ENCODE assay signal across 15 cellular contexts in the genomic region with DNA sequence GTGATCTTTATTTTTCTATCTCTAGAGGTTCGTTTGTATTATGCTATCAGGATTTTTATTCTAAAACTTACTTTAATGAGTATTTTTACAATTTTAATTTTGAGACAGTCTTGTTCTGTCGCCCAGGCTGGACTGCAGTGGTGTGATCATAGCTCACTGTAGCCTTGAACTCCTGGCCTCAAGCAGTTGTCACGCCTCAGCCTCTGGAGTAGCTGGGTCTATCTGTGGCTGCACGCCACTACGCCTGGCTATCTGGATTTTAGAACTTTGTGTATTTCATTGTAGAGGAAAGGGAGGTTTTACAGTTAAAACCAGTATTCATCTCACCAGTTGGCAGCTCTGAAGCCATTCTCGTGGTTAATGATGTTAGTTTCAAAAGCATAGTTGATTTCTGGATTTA.
"Had no signal": no experiment of that assay in that cellular context is flagged by ENCODE, and none has a peak within 500 bp of the region (broad histone marks: within the 10 kb centered on the region; RNA-seq: fewer than 3 reads in every experiment).

No MANE protein-coding gene starts in this region.

- H3K4me3 Mint-ChIP-seq: activated CD4-positive, alpha-beta T cell treated with anti-CD3 and anti-CD28 coated beads for 36 hours; activated T-helper 1 cell treated with anti-CD3 and anti-CD28 coated beads, Interleukin-12 subunit alpha, Interleukin-12 subunit beta, Interleukin-2, Interleukin-4 antibody, amounts not matched to agents 30 ng/mL and 10 ng/mL and 1 ng/mL, durations not matched to agents 14 hours and 24 hours and 36 hours; nephron; stimulated activated naive CD8-positive, alpha-beta T cell treated with anti-CD3 and anti-CD28 coated beads, Interleukin-15, Interleukin-2, amounts not matched to agents 100 ng/mL and 50 ng/mL, for 24 hours had no signal

- H3K9me3 ChIP-seq: esophagus squamous epithelium, heart left ventricle, mucosa of descending colon had no signal

- H3K27ac Mint-ChIP-seq: activated CD4-positive, alpha-beta T cell treated with anti-CD3 and anti-CD28 coated beads for 36 hours; activated T-helper 1 cell treated with anti-CD3 and anti-CD28 coated beads, Interleukin-12 subunit alpha, Interleukin-12 subunit beta, Interleukin-2, Interleukin-4 antibody, amounts not matched to agents 30 ng/mL and 10 ng/mL and 1 ng/mL, durations not matched to agents 14 hours and 24 hours and 36 hours; nephron had no signal

- H3K27me3 Mint-ChIP-seq: activated CD4-positive, alpha-beta T cell treated with anti-CD3 and anti-CD28 coated beads for 36 hours; stimulated activated naive CD8-positive, alpha-beta T cell treated with anti-CD3 and anti-CD28 coated beads, Interleukin-15, Interleukin-2, amounts not matched to agents 100 ng/mL and 50 ng/mL, for 24 hours had no signal

- H3K9me3 Mint-ChIP-seq: activated T-helper 1 cell treated with anti-CD3 and anti-CD28 coated beads, Interleukin-12 subunit alpha, Interleukin-12 subunit beta, Interleukin-2, Interleukin-4 antibody, amounts not matched to agents 30 ng/mL and 10 ng/mL and 1 ng/mL, durations not matched to agents 14 hours and 24 hours and 36 hours; nephron; stimulated activated naive CD8-positive, alpha-beta T cell treated with anti-CD3 and anti-CD28 coated beads, Interleukin-15, Interleukin-2, amounts not matched to agents 100 ng/mL and 50 ng/mL, for 24 hours had no signal

- ATAC-seq: activated CD4-positive, alpha-beta T cell treated with anti-CD3 and anti-CD28 coated beads for 36 hours; heart left ventricle; mucosa of descending colon had no signal

- H3K27me3 ChIP-seq: dorsolateral prefrontal cortex, esophagus squamous epithelium, heart left ventricle had no signal

- DNase-seq: activated CD4-positive, alpha-beta T cell treated with anti-CD3 and anti-CD28 coated beads for 36 hours; activated naive CD4-positive, alpha-beta T cell treated with anti-CD3 and anti-CD28 coated beads, Interleukin-2, amount 50 U/mL, for 16 hours; dorsolateral prefrontal cortex; esophagus squamous epithelium; foreskin fibroblast; heart left ventricle; mammary epithelial cell; mucosa of descending colon; occipital lobe; stimulated activated CD4-positive, alpha-beta T cell treated with anti-CD3 and anti-CD28 coated beads, Interleukin-2, amount 100 ng/mL, for 48 hours; T1000 had no signal

- H3K4me3 ChIP-seq: dorsolateral prefrontal cortex, esophagus squamous epithelium, heart left ventricle, mucosa of descending colon had no signal

- H3K27ac ChIP-seq: dorsolateral prefrontal cortex, esophagus squamous epithelium, heart left ventricle, VCaP had no signal
